34 cellular contexts compared by ENCODE assay signal in genomic region chr6:26487466-26487865, GRCh38. TPM values are rescaled to one million over a fixed set of nuclear protein-coding genes. Genes with fewer than 3 reads are reported as not detected.
DNase-seq lines count a peak whose midpoint lies in the region; FAIRE-seq and TF ChIP-seq lines count a peak whose summit lies in the region.
"Had no signal": no experiment of that assay in that cellular context is flagged by ENCODE, and none has a peak within 500 bp of the region (broad histone marks: within the 10 kb centered on the region; RNA-seq: fewer than 3 reads in every experiment).

No MANE protein-coding gene starts in this region.

- DNase-seq in bronchial epithelial cell (ENCODE audit: low read depth) (no peak), H54 (ENCODE audit: insufficient read length, low spot score) (no peak), KBM-7 (no peak)
- DNase-seq: 8988T; ACHN; AML-193; BE2C; C1 segment of cervical spinal cord; Caco-2; Calu3; CD4-positive, alpha-beta memory T cell; CD4-positive, alpha-beta T cell; CD4-positive, CD25-positive, alpha-beta regulatory T cell; CD8-positive, alpha-beta memory T cell; CD8-positive, alpha-beta T cell; COR-L47; DMS 273 treated with DMSO at 0.1 percent for 48 hours; DMS153; DMS53; DMS79; DMS79 treated with DMSO at 0.1 percent for 48 hours; DND-41; EL had no signal

- POLR2A ChIA-PET in HEK293 (lab: Yijun Ruan, JAX), result no interaction called here

- H3K36me3 ChIP-seq in HEK293 (ENCODE audit: control insufficient read depth in 2 of 2, insufficient read depth in 1 of 2, low read length in 2 of 2) (no peaks in the 10 kb centered on the region), bronchial epithelial cell (ENCODE audit: control insufficient read depth, insufficient read depth, low read length) (no peaks in the 10 kb centered on the region)
- H3K36me3 ChIP-seq: BE2C; BLaER1; BLaER1 treated with 17β-estradiol and CSF1 and Interleukin-3, amounts not matched to agents 10 nM and 100 nM had no signal

- H3K4me1 ChIP-seq in HEK293 (ENCODE audit: control insufficient read depth, insufficient read depth, low read length), result no peaks in the 10 kb centered on the region
- H3K4me1 ChIP-seq: A549, BE2C had no signal

- no peak for TF ChIP-seq CTCF in HEK293 (tag by site-specific recombination; IDR thresholded peaks at IDR 0.05)
- TF ChIP-seq CTCF in bronchial epithelial cell (IDR thresholded peaks at IDR 0.05; ENCODE audit: insufficient read depth, low read length, severe bottlenecking), result no peak

- no peak for TF ChIP-seq POLR2A in H54 (IDR thresholded peaks at IDR 0.05; ENCODE audit: low read depth, low read length)

- in situ Hi-C loops in KBM-7 (cut with MboI; ENCODE audit: low pct_unique_long_range_greater_than_20kb, low sequenced_read_pairs), result no loop called here

- CTCF ChIA-PET in HEK293 (lab: Yijun Ruan, JAX), result interaction anchor here (1.2 kb wide), 1 partner anchor 9 kb away, joined by 4 read pairs; no protein-coding TSS in a partner anchor

- H3K27me3 ChIP-seq in bronchial epithelial cell (ENCODE audit: control insufficient read depth, insufficient read depth, low read length), result no peaks in the 10 kb centered on the region
- H3K27me3 ChIP-seq: BE2C; BLaER1; BLaER1 treated with 17β-estradiol and CSF1 and Interleukin-3, amounts not matched to agents 10 nM and 100 nM had no signal

- FAIRE-seq in bronchial epithelial cell (lab: Jason Lieb, UNC) (peak; percentile 40), H54 (lab: Jason Lieb, UNC) (no peak)
- FAIRE-seq: A204.1, A549, D721Med had no signal

- H3K27ac ChIP-seq in HEK293 (ENCODE audit: extremely low read depth, low read depth, low read length), result no peak overlapping the region
- H3K27ac ChIP-seq: 22Rv1; A549; BLaER1; BLaER1 treated with 17β-estradiol and CSF1 and Interleukin-3, amounts not matched to agents 10 nM and 100 nM; C4-2B had no signal

- H3K9me3 ChIP-seq in HEK293 (ENCODE audit: control insufficient read depth, insufficient read depth, low read depth, low read length), result no peaks in the 10 kb centered on the region
- H3K9me3 ChIP-seq: A549, BE2C, Caco-2 had no signal

- H3K4me3 ChIP-seq in HEK293 (ENCODE audit: low read depth, low read length) (no peak overlapping the region), bronchial epithelial cell (ENCODE audit: low read depth, low read length) (no peak overlapping the region)
- H3K4me3 ChIP-seq: A549; BLaER1; BLaER1 treated with 17β-estradiol and CSF1 and Interleukin-3, amounts not matched to agents 10 nM and 100 nM had no signal

TF ChIP-seq in HEK293, 187 proteins besides CTCF, POLR2A, EP300 and RAD21:
- TF ChIP-seq ZNF341 (tag by site-specific recombination; IDR thresholded peaks at IDR 0.05; ENCODE audit: low read depth) (no peak), ZNF26 (tag by site-specific recombination; IDR thresholded peaks at IDR 0.05) (peak; percentile 96), TRIM28 (IDR thresholded peaks at IDR 0.05; ENCODE audit: borderline replicate concordance, low read length) (no peak), ZNF701 (tag by site-specific recombination; IDR thresholded peaks at IDR 0.05) (no peak)

RNA-seq across cellular contexts. Expression of gene BTN1A1, which starts 12.6 kb away (rescaled TPM):
- total RNA-seq in bronchial epithelial cell, result not detected in 2 replicates
- total RNA-seq: A172; A673; Calu3; CD4-positive, alpha-beta memory T cell; CD4-positive, alpha-beta T cell; CD4-positive, CD25-positive, alpha-beta regulatory T cell; CD8-positive, alpha-beta T cell; Daoy had no signal

RNA-seq across cellular contexts. Expression of gene BTN2A1, which starts 29.7 kb away (rescaled TPM):
- total RNA-seq in bronchial epithelial cell, result 4.7 and 5.3 TPM in 2 replicates

RNA-seq across cellular contexts. Expression of gene BTN3A3, which starts 47.2 kb away (rescaled TPM):
- total RNA-seq in bronchial epithelial cell, result 1.2 and 1.6 TPM in 2 replicates

RNA-seq across cellular contexts. Expression of gene HMGN4, which starts 50.7 kb away (rescaled TPM):
- total RNA-seq in bronchial epithelial cell, result 59.5 and 94.0 TPM in 2 replicates
